In the genomic region with DNA sequence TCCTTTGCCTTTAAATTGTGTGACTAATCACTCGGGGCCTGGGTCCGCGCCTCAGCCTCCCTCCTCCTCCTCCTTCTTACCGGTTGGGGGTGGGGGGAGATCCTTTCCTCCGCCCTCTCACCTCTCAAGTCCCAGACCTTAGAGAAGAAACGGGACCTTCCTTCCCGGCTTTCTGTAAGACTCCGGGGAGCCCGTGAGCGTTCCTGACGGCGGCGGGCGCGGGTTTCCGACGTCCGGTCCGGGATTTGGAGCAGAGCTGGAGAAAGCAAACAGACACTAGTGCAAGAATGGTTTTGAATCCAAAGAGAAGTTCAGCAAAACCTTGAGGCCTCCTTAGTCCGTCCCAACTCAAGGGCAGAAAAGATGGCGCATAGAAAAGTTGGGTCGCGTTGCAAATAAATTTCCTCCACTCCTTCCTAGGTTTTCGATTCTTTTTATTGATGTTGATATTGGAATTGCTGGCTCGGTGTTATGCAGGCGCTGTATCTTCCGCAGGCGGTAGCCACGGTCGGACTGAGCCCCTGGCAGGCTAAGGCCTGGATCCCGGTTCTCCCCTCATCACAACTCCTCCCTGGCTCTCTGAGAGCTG, we compare ENCODE assay signal across 11 cellular contexts. TPM values are rescaled to one million over a fixed set of nuclear protein-coding genes. Genes with fewer than 3 reads are reported as not detected.
DNase-seq lines count a peak whose midpoint lies in the region; ATAC-seq and TF ChIP-seq lines count a peak whose summit lies in the region.
"Had no signal": no experiment of that assay in that cellular context is flagged by ENCODE, and none has a peak within 500 bp of the region (broad histone marks: within the 10 kb centered on the region; RNA-seq: fewer than 3 reads in every experiment).

No MANE protein-coding gene starts in this region.

- no peak overlapping the region for H2AFZ ChIP-seq in Karpas-422 (ENCODE audit: low read length)

- H4K20me1 ChIP-seq in Karpas-422 (ENCODE audit: insufficient read depth, low read depth, low read length), result no peaks in the 10 kb centered on the region

- H3K27ac ChIP-seq in left ventricle myocardium inferior (replicated peaks) (no peak overlapping the region), right cardiac atrium (ENCODE audit: low read length) (no peak overlapping the region), Karpas-422 (ENCODE audit: low read length) (no peak overlapping the region)
- H3K27ac ChIP-seq: ovary had no signal

- H3K9me3 ChIP-seq in left ventricle myocardium inferior (replicated peaks) (no peaks in the 10 kb centered on the region), right cardiac atrium (ENCODE audit: control insufficient read depth, low read length) (no peaks in the 10 kb centered on the region), Karpas-422 (ENCODE audit: low read length) (no peaks in the 10 kb centered on the region)
- H3K9me3 ChIP-seq: ovary had no signal

- TF ChIP-seq CTCF in left ventricle myocardium inferior (IDR thresholded peaks at IDR 0.05; ENCODE audit: borderline replicate concordance) (no peak), type B pancreatic cell (conservative IDR thresholded peaks at IDR 0.05) (no peak)

- H3K9ac ChIP-seq in Karpas-422 (ENCODE audit: low read length), result no peak overlapping the region

- H3K27me3 ChIP-seq in left ventricle myocardium inferior (ENCODE audit: low read depth) (peaks cover 100% of the 10 kb centered on the region), right cardiac atrium (ENCODE audit: control insufficient read depth, insufficient read depth) (no peaks in the 10 kb centered on the region), Karpas-422 (ENCODE audit: low read length) (no peaks in the 10 kb centered on the region)

- no peak overlapping the region for H3K4me2 ChIP-seq in Karpas-422 (ENCODE audit: low read depth, low read length, poor library complexity, severe bottlenecking)

- ATAC-seq in right cardiac atrium, result no peak
- ATAC-seq in activated T-helper 17 cell treated with anti-CD3 and anti-CD28 coated beads, Interleukin-2, amount 50 U/mL, for 72 hours (replicated peaks), result no peak

- no peaks in the 10 kb centered on the region for H3K79me2 ChIP-seq in Karpas-422 (ENCODE audit: low read length)

- H3K4me3 Mint-ChIP-seq in activated T-helper 17 cell treated with anti-CD3 and anti-CD28 coated beads, Interleukin-2, amount 50 U/mL, for 72 hours, result peak overlapping the region; percentile 75
- H3K4me3 Mint-ChIP-seq in immature natural killer cell, result peak overlapping the region in 4 of 5 donors; percentile 52 to 90 (median 85)
- peak overlapping the region; percentile 92 for H3K4me3 Mint-ChIP-seq in type B pancreatic cell

- peak overlapping the region; percentile 25 for H3K27ac Mint-ChIP-seq in activated T-helper 17 cell treated with anti-CD3 and anti-CD28 coated beads, Interleukin-2, amount 50 U/mL, for 72 hours
- peak overlapping the region in 3 of 6 donors; percentile 43 to 80 (median 74) for H3K27ac Mint-ChIP-seq in immature natural killer cell
- peak overlapping the region; percentile 23 for H3K27ac Mint-ChIP-seq in type B pancreatic cell

- no peaks in the 10 kb centered on the region for H3K9me3 Mint-ChIP-seq in activated T-helper 17 cell treated with anti-CD3 and anti-CD28 coated beads, Interleukin-2, amount 50 U/mL, for 72 hours
- H3K9me3 Mint-ChIP-seq in immature natural killer cell (peaks cover 0 to 13% (median 0%) of the 10 kb centered on the region in 6 donors), type B pancreatic cell (no peaks in the 10 kb centered on the region)

- H3K4me1 Mint-ChIP-seq in activated T-helper 17 cell treated with anti-CD3 and anti-CD28 coated beads, Interleukin-2, amount 50 U/mL, for 72 hours, result peaks cover 20% of the 10 kb centered on the region
- peaks cover 57 to 60% of the 10 kb centered on the region in 2 donors for H3K4me1 Mint-ChIP-seq in immature natural killer cell
- H3K4me1 Mint-ChIP-seq in type B pancreatic cell (ENCODE audit: unreplicated experiment), result peaks cover 27% of the 10 kb centered on the region

- DNase-seq in left ventricle myocardium inferior (no peak), right cardiac atrium (no peak), immature natural killer cell (no peak), type B pancreatic cell (ENCODE audit: extremely low spot score, unreplicated experiment) (no peak), Karpas-422 (no peak), NCI-H1092 treated with DMSO at 0.1 percent for 48 hours (lab: John Stamatoyannopoulos, UW) (no peak), activated gamma-delta T cell (lab: John Stamatoyannopoulos, UW) (no peak)
- DNase-seq: cortex of kidney, NCI-H1930 had no signal

- intact Hi-C loops in left ventricle myocardium inferior (cut with micrococcal nuclease), result no loop called here
- intact Hi-C loops in right cardiac atrium (cut with DNase I), result no loop called here

- H3K4me1 ChIP-seq in left ventricle myocardium inferior (peaks cover 47% of the 10 kb centered on the region), right cardiac atrium (ENCODE audit: control insufficient read depth, insufficient read depth, low read length) (no peaks in the 10 kb centered on the region), Karpas-422 (ENCODE audit: low read length) (peaks cover 22% of the 10 kb centered on the region)

- no peaks in the 10 kb centered on the region for H3K9me2 ChIP-seq in Karpas-422 (replicated peaks; ENCODE audit: insufficient read depth, low read length)

- no peaks in the 10 kb centered on the region for H3K36me3 ChIP-seq in left ventricle myocardium inferior
- H3K36me3 ChIP-seq in Karpas-422 (ENCODE audit: insufficient read depth, low read length), result no peaks in the 10 kb centered on the region
- H3K36me3 ChIP-seq: ovary had no signal

- 7% methylated on average over 31 of the region's 31 CpGs for WGBS in right cardiac atrium

- H3K4me3 ChIP-seq in left ventricle myocardium inferior, result peak overlapping the region; percentile 64
- H3K4me3 ChIP-seq in right cardiac atrium (ENCODE audit: low read length), result no peak overlapping the region
- no peak overlapping the region for H3K4me3 ChIP-seq in Karpas-422 (ENCODE audit: low read length)
- H3K4me3 ChIP-seq: ovary had no signal

- peaks cover 84% of the 10 kb centered on the region for H3K27me3 Mint-ChIP-seq in activated T-helper 17 cell treated with anti-CD3 and anti-CD28 coated beads, Interleukin-2, amount 50 U/mL, for 72 hours
- H3K27me3 Mint-ChIP-seq in immature natural killer cell (ENCODE audit: low read depth in 3 of 3), result peaks cover 79 to 86% (median 80%) of the 10 kb centered on the region in 3 donors
- H3K27me3 Mint-ChIP-seq in type B pancreatic cell, result peaks cover 99% of the 10 kb centered on the region

- H3K36me3 Mint-ChIP-seq in activated T-helper 17 cell treated with anti-CD3 and anti-CD28 coated beads, Interleukin-2, amount 50 U/mL, for 72 hours (ENCODE audit: low read depth), result peaks cover 40% of the 10 kb centered on the region
- H3K36me3 Mint-ChIP-seq in immature natural killer cell (no peaks in the 10 kb centered on the region), type B pancreatic cell (peaks cover 3% of the 10 kb centered on the region)

RNA-seq across cellular contexts. Expression of a gene that starts 2.0 kb away (rescaled TPM):
- total RNA-seq in left ventricle myocardium inferior, result not detected
- under 1 TPM in 2 of 4 donors, not detected in 2; 0.18 to 0.23 TPM for total RNA-seq in right cardiac atrium
- polyA plus RNA-seq in right cardiac atrium, result 0.23 TPM
- not detected for total RNA-seq in activated T-helper 17 cell treated with anti-CD3 and anti-CD28 coated beads, Interleukin-2, amount 50 U/mL, for 72 hours
- not detected for polyA plus RNA-seq in immature natural killer cell
- 0.59 and 10.0 TPM in 2 replicates for total RNA-seq in type B pancreatic cell (ENCODE audit: low replicate concordance)
- 1.0 and 1.2 TPM in 2 replicates for total RNA-seq in Karpas-422 (2014; rRNA removed; shearing (Covaris generic); ENCODE audit: low replicate concordance)

RNA-seq across cellular contexts. Expression of a gene that starts 15.4 kb away (rescaled TPM):
- total RNA-seq in left ventricle myocardium inferior (not detected), right cardiac atrium (not detected), type B pancreatic cell (ENCODE audit: low replicate concordance) (4.3 and 6.9 TPM in 2 replicates)
- polyA plus RNA-seq in right cardiac atrium (not detected), immature natural killer cell (under 1 TPM in 2 of 3 donors, not detected in 1; 0.10 to 0.37 TPM)
- not detected for total RNA-seq in activated T-helper 17 cell treated with anti-CD3 and anti-CD28 coated beads, Interleukin-2, amount 50 U/mL, for 72 hours
- 0.97 and 1.5 TPM in 2 replicates for total RNA-seq in Karpas-422 (2014; rRNA removed; shearing (Covaris generic); ENCODE audit: low replicate concordance)
- polyA plus RNA-seq: ovary had no signal
